In the genomic region with DNA sequence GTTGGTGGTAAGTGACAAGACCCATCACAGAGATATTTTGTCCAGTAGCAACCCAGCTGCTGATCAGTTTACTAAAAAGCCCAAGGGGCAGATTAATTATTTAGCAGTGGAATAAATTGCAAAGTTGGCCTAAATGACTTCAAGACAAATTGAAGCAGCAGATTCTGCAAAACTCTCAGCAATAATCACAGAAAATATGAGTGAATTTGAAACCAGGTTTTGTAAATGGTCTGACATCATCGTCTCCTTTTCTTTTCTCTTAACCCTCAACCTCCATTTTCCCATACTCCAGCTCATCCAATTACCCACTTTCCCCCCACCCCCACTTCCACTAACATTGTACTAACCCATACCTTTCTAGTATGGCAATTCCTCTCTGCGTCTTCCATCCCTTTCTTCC, we compare ENCODE assay signal across 2 cellular contexts.
TF ChIP-seq lines count a peak whose summit lies in the region.

No MANE protein-coding gene starts in this region.

TF ChIP-seq in GM12878, 131 proteins besides CTCF, POLR2A, EP300 and RAD21:
- no peak for TF ChIP-seq EZH2 (IDR thresholded peaks at IDR 0.05; ENCODE audit: borderline replicate concordance, control insufficient read depth, low read depth, low read length)
- TF ChIP-seq TCF3 (IDR thresholded peaks at IDR 0.05; ENCODE audit: borderline replicate concordance, insufficient read depth, low read depth, low read length), result no peak
- TF ChIP-seq SP1 (IDR thresholded peaks at IDR 0.05; ENCODE audit: low read depth, low read length), result no peak
- no peak for TF ChIP-seq RAD51 (IDR thresholded peaks at IDR 0.05)
- no peak for TF ChIP-seq JUND (IDR thresholded peaks at IDR 0.05; ENCODE audit: low read depth, low read length)
- no peak for TF ChIP-seq CBX3 (IDR thresholded peaks at IDR 0.05; ENCODE audit: borderline replicate concordance, low read depth)
- TF ChIP-seq, protein P1, sequence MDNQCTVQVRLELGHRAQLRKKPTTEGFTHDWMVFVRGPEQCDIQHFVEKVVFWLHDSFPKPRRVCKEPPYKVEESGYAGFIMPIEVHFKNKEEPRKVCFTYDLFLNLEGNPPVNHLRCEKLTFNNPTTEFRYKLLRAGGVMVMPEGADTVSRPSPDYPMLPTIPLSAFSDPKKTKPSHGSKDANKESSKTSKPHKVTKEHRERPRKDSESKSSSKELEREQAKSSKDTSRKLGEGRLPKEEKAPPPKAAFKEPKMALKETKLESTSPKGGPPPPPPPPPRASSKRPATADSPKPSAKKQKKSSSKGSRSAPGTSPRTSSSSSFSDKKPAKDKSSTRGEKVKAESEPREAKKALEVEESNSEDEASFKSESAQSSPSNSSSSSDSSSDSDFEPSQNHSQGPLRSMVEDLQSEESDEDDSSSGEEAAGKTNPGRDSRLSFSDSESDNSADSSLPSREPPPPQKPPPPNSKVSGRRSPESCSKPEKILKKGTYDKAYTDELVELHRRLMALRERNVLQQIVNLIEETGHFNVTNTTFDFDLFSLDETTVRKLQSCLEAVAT (IDR thresholded peaks at IDR 0.05), result no peak
- TF ChIP-seq YBX1 (IDR thresholded peaks at IDR 0.05), result no peak
- TF ChIP-seq CHD2 (IDR thresholded peaks at IDR 0.05; ENCODE audit: borderline replicate concordance, low read depth, low read length), result no peak
- TF ChIP-seq NFXL1 (IDR thresholded peaks at IDR 0.05; ENCODE audit: borderline replicate concordance), result no peak
- no peak for TF ChIP-seq SUZ12 (IDR thresholded peaks at IDR 0.05; ENCODE audit: unreplicated experiment)
- TF ChIP-seq NR2F1 (conservative IDR thresholded peaks at IDR 0.05), result no peak

TF ChIP-seq in GM23338, 12 proteins besides CTCF, POLR2A, EP300 and RAD21:
- TF ChIP-seq STAT1 (IDR thresholded peaks at IDR 0.05; ENCODE audit: unreplicated experiment) (no peak), ZNF114 (CRISPR knock-in tag; IDR thresholded peaks at IDR 0.05) (no peak), ZNF331 (CRISPR knock-in tag; IDR thresholded peaks at IDR 0.05; ENCODE audit: low read depth) (no peak)
